ENCODE assay signal across 11 cellular contexts in the genomic region with DNA sequence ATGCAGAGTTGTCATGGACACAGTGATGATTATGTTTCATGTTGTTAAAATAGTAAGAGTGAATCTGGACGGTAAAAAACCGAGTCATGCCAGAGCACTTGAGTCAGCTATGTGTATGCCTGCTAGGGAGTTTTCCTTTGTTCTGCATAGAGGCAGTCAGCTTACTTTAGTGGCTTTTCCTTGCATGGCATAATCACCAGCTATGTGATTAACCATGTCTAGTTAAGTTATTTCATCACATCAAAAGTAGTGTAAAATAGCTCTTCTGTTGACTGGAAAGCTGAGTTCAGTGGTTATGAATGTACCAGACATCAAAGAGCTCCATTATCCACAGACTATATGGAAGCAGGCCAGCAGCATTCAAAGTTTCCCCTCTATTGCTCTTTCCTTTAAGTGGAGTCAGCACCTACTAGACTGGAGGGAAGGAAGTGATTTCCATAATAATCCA.
A peak's percentile ranks its signal among the peaks of the same experiment; 100 is the strongest.
DNase-seq lines count a peak whose midpoint lies in the region; ATAC-seq and TF ChIP-seq lines count a peak whose summit lies in the region.
"Had no signal": no experiment of that assay in that cellular context is flagged by ENCODE, and none has a peak within 500 bp of the region (broad histone marks: within the 10 kb centered on the region; RNA-seq: fewer than 3 reads in every experiment).

No MANE protein-coding gene starts in this region.

- H3K4me1 ChIP-seq in PC-3 (ENCODE audit: insufficient read depth, low read length) (peaks cover 22% of the 10 kb centered on the region), neuronal stem cell (ENCODE audit: control insufficient read depth in 2 of 2, insufficient read depth in 1 of 2, low read depth in 1 of 2, low read length in 2 of 2) (peaks cover 0 to 8% of the 10 kb centered on the region in 2 donors)
- H3K4me1 ChIP-seq: right atrium auricular region had no signal

- H3K79me2 ChIP-seq in PC-3 (ENCODE audit: low read length), result no peaks in the 10 kb centered on the region

- no peaks in the 10 kb centered on the region for H3K36me3 ChIP-seq in PC-3 (ENCODE audit: low read depth, low read length)
- no peaks in the 10 kb centered on the region for H3K36me3 ChIP-seq in neuronal stem cell (replicated peaks in 1 of 2; ENCODE audit: control insufficient read depth in 2 of 2, insufficient read depth in 2 of 2, low read length in 2 of 2)
- H3K36me3 ChIP-seq: right atrium auricular region had no signal

- H3K4me3 ChIP-seq in PC-3 (ENCODE audit: low read length) (no peak overlapping the region), neuronal stem cell (ENCODE audit: low read length in 2 of 2) (no peak overlapping the region)
- H3K4me3 ChIP-seq: right atrium auricular region had no signal

- H3K4ac ChIP-seq in neuronal stem cell (ENCODE audit: low read length), result no peak overlapping the region

- H3K23ac ChIP-seq in neuronal stem cell (ENCODE audit: low read depth, low read length, poor library complexity), result no peak overlapping the region

- no peaks in the 10 kb centered on the region for H3K9me2 ChIP-seq in PC-3 (replicated peaks; ENCODE audit: low read length)

- H3K79me1 ChIP-seq in neuronal stem cell (ENCODE audit: low read depth, low read length), result no peaks in the 10 kb centered on the region

- H2BK120ac ChIP-seq in neuronal stem cell (ENCODE audit: low read depth, low read length), result no peak overlapping the region

- no TSS peak for BruUV-seq in PC-3 (replicated peaks; lab: Mats Ljungman, UMichigan)

- no CpG with 5 or more reads among the region's 2 CpGs for WGBS in neuronal stem cell (ENCODE audit: extremely low coverage in 2 of 2, insufficient read length in 2 of 2, insufficient replicate concordance in 1 of 2), 2 donors

- H3K9ac ChIP-seq in PC-3 (ENCODE audit: low read length), result no peak overlapping the region
- H3K9ac ChIP-seq in neuronal stem cell (ENCODE audit: low read depth, low read length, poor library complexity), result no peak overlapping the region

- H4K8ac ChIP-seq in neuronal stem cell (ENCODE audit: low read depth, low read length), result no peak overlapping the region

- no peaks in the 10 kb centered on the region for H4K20me1 ChIP-seq in PC-3 (ENCODE audit: low read length)

- no peaks in the 10 kb centered on the region for H3F3A ChIP-seq in PC-3 (ENCODE audit: low read length, unreplicated experiment)

- H3K9me3 ChIP-seq in PC-3 (ENCODE audit: low read length), result no peaks in the 10 kb centered on the region
- H3K9me3 ChIP-seq in neuronal stem cell (replicated peaks in 1 of 2; ENCODE audit: control insufficient read depth in 2 of 2, insufficient read depth in 1 of 2, low read depth in 1 of 2, low read length in 2 of 2), result no peaks in the 10 kb centered on the region
- H3K9me3 ChIP-seq: right atrium auricular region had no signal

- H2BK12ac ChIP-seq in neuronal stem cell (ENCODE audit: low read length), result no peak overlapping the region

- DNase-seq in DMS153 treated with DMSO at 0.1 percent for 48 hours (lab: John Stamatoyannopoulos, UW; ENCODE audit: unreplicated experiment) (peak; percentile 67), PC-3 (peak; percentile 84), neuronal stem cell (ENCODE audit: low spot score) (no peak), cerebellum (ENCODE audit: low spot score) (no peak), amygdala (lab: John Stamatoyannopoulos, UW) (no peak), NCI-H446 treated with DMSO at 0.1 percent for 48 hours (lab: John Stamatoyannopoulos, UW) (no peak)
- DNase-seq: immature natural killer cell, SHP77 treated with DMSO at 0.1 percent for 48 hours had no signal

- peak; percentile 93 for ATAC-seq in PC-3
- peak; percentile 89 for ATAC-seq in esophagus mucosa
- no peak for ATAC-seq in HG03565 (IDR thresholded peaks at IDR 0.05; ENCODE audit: unreplicated experiment)

- no peak for TF ChIP-seq CTCF in PC-3 (conservative IDR thresholded peaks at IDR 0.05; ENCODE audit: low read depth, low read length)

- no peak overlapping the region for H3K18ac ChIP-seq in neuronal stem cell (ENCODE audit: low read length)

- CTCF ChIA-PET in PC-3 (lab: Charles Lee), result no interaction called here

- H4K91ac ChIP-seq in neuronal stem cell (ENCODE audit: low read depth, low read length, poor library complexity), result no peak overlapping the region

- POLR2A ChIA-PET in PC-3 (lab: Charles Lee; ENCODE audit: unreplicated experiment), result no interaction called here

- no peak overlapping the region for H2BK5ac ChIP-seq in neuronal stem cell (ENCODE audit: low read length)

- no peak overlapping the region for H2AK5ac ChIP-seq in neuronal stem cell (ENCODE audit: low read depth, low read length)

- H3K27me3 ChIP-seq in PC-3 (ENCODE audit: low read length) (no peaks in the 10 kb centered on the region), neuronal stem cell (ENCODE audit: control insufficient read depth in 3 of 3, insufficient read depth in 3 of 3, low read depth in 1 of 3, low read length in 3 of 3) (no peaks in the 10 kb centered on the region)
- H3K27me3 ChIP-seq: right atrium auricular region had no signal

- no peak overlapping the region for H3K14ac ChIP-seq in neuronal stem cell (ENCODE audit: low read length)

- H3K27ac ChIP-seq in PC-3 (ENCODE audit: low read length) (peak overlapping the region; percentile 79), neuronal stem cell (replicated peaks; ENCODE audit: low read length) (no peak overlapping the region)
- H3K27ac ChIP-seq: right atrium auricular region had no signal

- H2AFZ ChIP-seq in PC-3 (ENCODE audit: low read length), result no peak overlapping the region
- H2AFZ ChIP-seq in neuronal stem cell (ENCODE audit: low read length), result peak overlapping the region; percentile 58

- peak overlapping the region; percentile 76 for H3K4me2 ChIP-seq in PC-3 (ENCODE audit: low read length)
- H3K4me2 ChIP-seq in neuronal stem cell (ENCODE audit: insufficient read depth, low read length, poor library complexity, severe bottlenecking), result no peak overlapping the region

- H2BK15ac ChIP-seq in neuronal stem cell (ENCODE audit: low read length), result no peak overlapping the region

- intact Hi-C loops in PC-3 (cut with micrococcal nuclease), result loop anchor here (1.0 to 10.0 kb wide), 3 partner anchors 94 to 525 kb away; no protein-coding TSS in a partner anchor

Comparison
In these comparisons a context has a peak if more than half of its experiments do, and no peak if none do; other contexts are left out.
1. DNase-seq: peak in DMS153 treated with DMSO at 0.1 percent for 48 hours (single experiment) and PC-3 (single experiment); none in neuronal stem cell (single experiment), cerebellum (single experiment), amygdala (0 of 56) and NCI-H446 treated with DMSO at 0.1 percent for 48 hours (single experiment).